Comparison of ENCODE assay signal across 12 cellular contexts in the genomic region with DNA sequence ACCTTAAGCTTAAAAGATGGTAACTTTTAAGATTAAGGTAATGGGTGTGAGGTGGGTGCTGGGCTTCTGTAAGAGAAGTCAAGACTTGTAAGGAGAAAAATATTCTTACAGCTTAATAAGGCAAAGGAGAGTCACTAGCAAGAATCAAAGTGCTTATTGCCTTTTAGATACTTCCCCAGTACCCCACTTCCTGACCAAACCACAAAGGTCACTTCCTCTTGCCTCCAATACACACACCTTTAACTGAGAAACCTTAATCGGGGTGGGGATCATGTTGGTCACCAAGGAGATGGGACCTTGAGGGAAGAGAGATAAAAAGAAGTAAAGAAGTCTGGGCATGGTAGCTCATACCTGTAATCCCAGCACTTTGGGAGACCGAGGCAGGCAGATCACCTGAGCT. TPM values are rescaled to one million over a fixed set of nuclear protein-coding genes. Genes with fewer than 3 reads are reported as not detected.
DNase-seq lines count a peak whose midpoint lies in the region; ATAC-seq and TF ChIP-seq lines count a peak whose summit lies in the region.
"Had no signal": no experiment of that assay in that cellular context is flagged by ENCODE, and none has a peak within 500 bp of the region (broad histone marks: within the 10 kb centered on the region; RNA-seq: fewer than 3 reads in every experiment).

No MANE protein-coding gene starts in this region.

- peak overlapping the region; percentile 17 to 89 (median 73) for H3K4me3 Mint-ChIP-seq in CD8-positive, alpha-beta memory T cell
- H3K4me3 Mint-ChIP-seq in activated naive CD8-positive, alpha-beta T cell treated with anti-CD3 and anti-CD28 coated beads, Interleukin-2, amount 50 U/mL, for 24 hours = peak overlapping the region; percentile 39

- H3K4me3 ChIP-seq in CD8-positive, alpha-beta memory T cell (ENCODE audit: low read length) = peak overlapping the region; percentile 44
- H3K4me3 ChIP-seq in HAP-1 (no peak overlapping the region), gastrocnemius medialis (no peak overlapping the region)
- H3K4me3 ChIP-seq: smooth muscle cell, stomach had no signal

- H3K9me3 ChIP-seq in CD8-positive, alpha-beta memory T cell (ENCODE audit: low read length) = no peaks in the 10 kb centered on the region
- H3K9me3 ChIP-seq in HAP-1 = no peaks in the 10 kb centered on the region
- H3K9me3 ChIP-seq in gastrocnemius medialis = no peaks in the 10 kb centered on the region
- H3K9me3 ChIP-seq: stomach had no signal

- peaks cover 48% of the 10 kb centered on the region for H3K4me1 ChIP-seq in CD8-positive, alpha-beta memory T cell (ENCODE audit: insufficient read depth, low read length)
- H3K4me1 ChIP-seq in HAP-1 = no peaks in the 10 kb centered on the region
- H3K4me1 ChIP-seq in gastrocnemius medialis = no peaks in the 10 kb centered on the region

- POLR2A ChIA-PET in CD8-positive, alpha-beta memory T cell (lab: Charles Lee) = interaction anchor here (0.6 to 2.1 kb wide), 2 partner anchors 10 to 27 kb away, joined by 7 to 8 read pairs; no protein-coding TSS in a partner anchor

- H3K9me3 Mint-ChIP-seq in CD8-positive, alpha-beta memory T cell = no peaks in the 10 kb centered on the region
- H3K9me3 Mint-ChIP-seq in activated naive CD8-positive, alpha-beta T cell treated with anti-CD3 and anti-CD28 coated beads, Interleukin-2, amount 50 U/mL, for 24 hours = no peaks in the 10 kb centered on the region

- DNase-seq in CD8-positive, alpha-beta memory T cell = peak in 3 of 5 donors; percentile 15 to 53 (median 52)
- peak; percentile 50 to 64 for DNase-seq in NOMO-1 (lab: John Stamatoyannopoulos, UW; ENCODE audit: unreplicated experiment in 2 of 2)
- DNase-seq in activated naive CD8-positive, alpha-beta T cell treated with anti-CD3 and anti-CD28 coated beads, Interleukin-2, amount 50 U/mL, for 24 hours = peak; percentile 28
- DNase-seq in KG1 (lab: John Stamatoyannopoulos, UW) = no peak
- DNase-seq in HAP-1 (ENCODE audit: low spot score in 2 of 2) = no peak
- no peak for DNase-seq in gastrocnemius medialis
- DNase-seq: COR-L47, stomach had no signal

- intact Hi-C loops in gastrocnemius medialis (cut with DNase I; ENCODE audit: low total_unique reads) = no loop called here

- H3K4me1 Mint-ChIP-seq in CD8-positive, alpha-beta memory T cell = peaks cover 55 to 71% (median 63%) of the 10 kb centered on the region in 3 donors
- peaks cover 55% of the 10 kb centered on the region for H3K4me1 Mint-ChIP-seq in activated naive CD8-positive, alpha-beta T cell treated with anti-CD3 and anti-CD28 coated beads, Interleukin-2, amount 50 U/mL, for 24 hours

- ATAC-seq in GM21423 (IDR thresholded peaks at IDR 0.05; ENCODE audit: unreplicated experiment) (peak; percentile 61), HG03108 (IDR thresholded peaks at IDR 0.05; ENCODE audit: unreplicated experiment) (no peak), gastrocnemius medialis (no peak)
- peak; percentile 66 for ATAC-seq in activated naive CD8-positive, alpha-beta T cell treated with anti-CD3 and anti-CD28 coated beads, Interleukin-2, amount 50 U/mL, for 24 hours
- ATAC-seq: Panc1 had no signal

- TF ChIP-seq CTCF in gastrocnemius medialis (IDR thresholded peaks at IDR 0.05 in 4 of 5, conservative IDR thresholded peaks at IDR 0.05 in 1 of 5) = no peak

- in situ Hi-C loops in HAP-1 (cut with MboI; ENCODE audit: low sequenced_read_pairs) = no loop called here
- in situ Hi-C loops in gastrocnemius medialis (cut with MboI; ENCODE audit: low sequenced_read_pairs in 4 of 4) = loop anchor here in 1 of 4 donors (10.0 kb wide), 1 partner anchor 626 kb away; no protein-coding TSS in a partner anchor

- H3K27me3 ChIP-seq in CD8-positive, alpha-beta memory T cell (ENCODE audit: insufficient read depth, low read length, poor library complexity, severe bottlenecking) = no peaks in the 10 kb centered on the region
- no peaks in the 10 kb centered on the region for H3K27me3 ChIP-seq in HAP-1 (ENCODE audit: low read depth)
- no peaks in the 10 kb centered on the region for H3K27me3 ChIP-seq in gastrocnemius medialis
- H3K27me3 ChIP-seq: stomach had no signal

- no peaks in the 10 kb centered on the region for H3K27me3 Mint-ChIP-seq in CD8-positive, alpha-beta memory T cell
- no peaks in the 10 kb centered on the region for H3K27me3 Mint-ChIP-seq in activated naive CD8-positive, alpha-beta T cell treated with anti-CD3 and anti-CD28 coated beads, Interleukin-2, amount 50 U/mL, for 24 hours

- no peak for TF ChIP-seq POLR2A in gastrocnemius medialis (IDR thresholded peaks at IDR 0.05)

- H3K27ac ChIP-seq in CD8-positive, alpha-beta memory T cell (ENCODE audit: low read depth, low read length) = no peak overlapping the region
- H3K27ac ChIP-seq in gastrocnemius medialis = no peak overlapping the region

- CTCF ChIA-PET in CD8-positive, alpha-beta memory T cell (lab: Charles Lee) = interaction anchor here (0.8 to 3.4 kb wide), 7 partner anchors 10 to 187 kb away, joined by 3 to 26 read pairs (median 4); a partner anchor contains a TSS

- peak overlapping the region; percentile 16 to 98 (median 73) for H3K27ac Mint-ChIP-seq in CD8-positive, alpha-beta memory T cell
- peak overlapping the region; percentile 71 for H3K27ac Mint-ChIP-seq in activated naive CD8-positive, alpha-beta T cell treated with anti-CD3 and anti-CD28 coated beads, Interleukin-2, amount 50 U/mL, for 24 hours

- H3K36me3 ChIP-seq in CD8-positive, alpha-beta memory T cell (ENCODE audit: insufficient read depth, low read length) = no peaks in the 10 kb centered on the region
- H3K36me3 ChIP-seq in HAP-1 (replicated peaks) (no peaks in the 10 kb centered on the region), gastrocnemius medialis (no peaks in the 10 kb centered on the region)
- H3K36me3 ChIP-seq: stomach had no signal

- H3K36me3 Mint-ChIP-seq in CD8-positive, alpha-beta memory T cell = peaks cover 0 to 4% (median 2%) of the 10 kb centered on the region in 3 donors
- H3K36me3 Mint-ChIP-seq in activated naive CD8-positive, alpha-beta T cell treated with anti-CD3 and anti-CD28 coated beads, Interleukin-2, amount 50 U/mL, for 24 hours (ENCODE audit: low read depth) = no peaks in the 10 kb centered on the region

RNA-seq across cellular contexts. Expression of a gene that starts 10.6 kb away (rescaled TPM):
- total RNA-seq in CD8-positive, alpha-beta memory T cell = 10 to 100 TPM; 32.0 to 34.2 TPM
- 19.5 TPM for polyA plus RNA-seq in CD8-positive, alpha-beta memory T cell
- 10 to 100 TPM; 20.8 to 36.1 (median 35.9) TPM for total RNA-seq in gastrocnemius medialis

Comparison
In these comparisons a context has a peak if more than half of its experiments do, and no peak if none do; other contexts are left out.
1. DNase-seq: peak in CD8-positive, alpha-beta memory T cell (3 of 5), NOMO-1 (2 of 2) and activated naive CD8-positive, alpha-beta T cell treated with anti-CD3 and anti-CD28 coated beads, Interleukin-2, amount 50 U/mL, for 24 hours (single experiment); none in KG1 (single experiment), HAP-1 (0 of 2) and gastrocnemius medialis (0 of 2).
2. ATAC-seq: peak in GM21423 (single experiment) and activated naive CD8-positive, alpha-beta T cell treated with anti-CD3 and anti-CD28 coated beads, Interleukin-2, amount 50 U/mL, for 24 hours (single experiment); none in HG03108 (single experiment) and gastrocnemius medialis (0 of 2).